ENCODE assay signal across 22 cellular contexts in genomic region chr10:102720337-102720736, GRCh38.
"Had no signal": no experiment of that assay in that cellular context is flagged by ENCODE, and none has a peak within 500 bp of the region (broad histone marks: within the 10 kb centered on the region; RNA-seq: fewer than 3 reads in every experiment).

No MANE protein-coding gene starts in this region.

- DNase-seq: activated B cell treated with CpG ODN at 0.5 μM for 24 hours; activated CD4-positive, alpha-beta memory T cell treated with anti-CD3 and anti-CD28 coated beads for 36 hours; activated CD4-positive, alpha-beta T cell treated with anti-CD3 and anti-CD28 coated beads for 36 hours; activated effector memory CD4-positive, alpha-beta T cell treated with anti-CD3 and anti-CD28 coated beads, Interleukin-2, amount 50 U/mL, for 16 hours; activated naive CD4-positive, alpha-beta T cell treated with anti-CD3 and anti-CD28 coated beads, Interleukin-2, amount 10 ng/mL, durations not matched to agents 7 days and 5 days; activated T-cell treated with anti-CD3 and anti-CD28 coated beads, Interleukin-2, amount 50 U/mL, for 72 hours; amygdala; immature natural killer cell; lower lobe of right lung; naive thymus-derived CD8-positive, alpha-beta T cell; pancreas; stimulated activated CD4-positive, alpha-beta T cell treated with anti-CD3 and anti-CD28 coated beads, Interleukin-2, amount 100 ng/mL, for 24 hours; stimulated activated naive CD8-positive, alpha-beta T cell treated with anti-CD3 and anti-CD28 coated beads, Interleukin-15, amount 100 ng/mL, for 72 hours; T-helper 1 cell; uterus had no signal

- H3K9me3 Mint-ChIP-seq: activated CD4-positive, alpha-beta memory T cell treated with anti-CD3 and anti-CD28 coated beads for 36 hours; activated naive CD4-positive, alpha-beta T cell treated with anti-CD3 and anti-CD28 coated beads, Interleukin-2, amount 10 ng/mL, durations not matched to agents 7 days and 5 days; immature natural killer cell; stimulated activated effector memory CD8-positive, alpha-beta T cell treated with anti-CD3 and anti-CD28 coated beads, Interleukin-12 subunit alpha, Interleukin-12 subunit beta, amount 100 ng/mL, for 72 hours; stimulated activated naive CD8-positive, alpha-beta T cell treated with anti-CD3 and anti-CD28 coated beads, Interleukin-15, amount 100 ng/mL, for 72 hours had no signal

- H3K27ac ChIP-seq: cardiac muscle cell, lower lobe of right lung, pancreas, right lobe of liver, skin epidermis, suprapubic skin, tibial nerve, uterus had no signal

- H3K4me3 Mint-ChIP-seq: activated B cell treated with CpG ODN at 0.5 μM for 24 hours; activated CD4-positive, alpha-beta memory T cell treated with anti-CD3 and anti-CD28 coated beads for 36 hours; activated CD4-positive, alpha-beta T cell treated with anti-CD3 and anti-CD28 coated beads for 36 hours; activated naive CD4-positive, alpha-beta T cell treated with anti-CD3 and anti-CD28 coated beads, Interleukin-2, amount 10 ng/mL, durations not matched to agents 7 days and 5 days; immature natural killer cell; stimulated activated effector memory CD8-positive, alpha-beta T cell treated with anti-CD3 and anti-CD28 coated beads, Interleukin-12 subunit alpha, Interleukin-12 subunit beta, amount 100 ng/mL, for 72 hours; stimulated activated naive CD8-positive, alpha-beta T cell treated with anti-CD3 and anti-CD28 coated beads, Interleukin-15, amount 100 ng/mL, for 72 hours had no signal

- H3K27me3 Mint-ChIP-seq: activated B cell treated with CpG ODN at 0.5 μM for 24 hours; activated CD4-positive, alpha-beta memory T cell treated with anti-CD3 and anti-CD28 coated beads for 36 hours; activated CD4-positive, alpha-beta T cell treated with anti-CD3 and anti-CD28 coated beads for 36 hours; activated naive CD4-positive, alpha-beta T cell treated with anti-CD3 and anti-CD28 coated beads, Interleukin-2, amount 10 ng/mL, durations not matched to agents 7 days and 5 days; naive thymus-derived CD8-positive, alpha-beta T cell; stimulated activated naive CD8-positive, alpha-beta T cell treated with anti-CD3 and anti-CD28 coated beads, Interleukin-15, amount 100 ng/mL, for 72 hours had no signal

- ATAC-seq: activated CD4-positive, alpha-beta T cell treated with anti-CD3 and anti-CD28 coated beads for 36 hours; activated T-cell treated with anti-CD3 and anti-CD28 coated beads, Interleukin-2, amount 50 U/mL, for 72 hours; left lobe of liver; lower lobe of right lung; naive thymus-derived CD8-positive, alpha-beta T cell; pancreas; right lobe of liver; stimulated activated effector memory CD8-positive, alpha-beta T cell treated with anti-CD3 and anti-CD28 coated beads, Interleukin-12 subunit alpha, Interleukin-12 subunit beta, amount 100 ng/mL, for 72 hours; stimulated activated naive CD8-positive, alpha-beta T cell treated with anti-CD3 and anti-CD28 coated beads, Interleukin-15, amount 100 ng/mL, for 72 hours had no signal

- H3K27ac Mint-ChIP-seq: activated B cell treated with CpG ODN at 0.5 μM for 24 hours; activated CD4-positive, alpha-beta memory T cell treated with anti-CD3 and anti-CD28 coated beads for 36 hours; activated CD4-positive, alpha-beta T cell treated with anti-CD3 and anti-CD28 coated beads for 36 hours; immature natural killer cell had no signal

- H3K27me3 ChIP-seq: cardiac muscle cell, pancreas, right lobe of liver, suprapubic skin, tibial nerve, uterus had no signal

- H3K36me3 ChIP-seq: cardiac muscle cell, lower lobe of right lung, pancreas, right lobe of liver, suprapubic skin, uterus had no signal

- H3K9me3 ChIP-seq: lower lobe of right lung, pancreas, right lobe of liver, suprapubic skin, tibial nerve, uterus had no signal

- H3K4me3 ChIP-seq: cardiac muscle cell, lower lobe of right lung, pancreas, right lobe of liver, skin epidermis, suprapubic skin, tibial nerve, uterus had no signal
